ENCODE assay signal across 13 cellular contexts in genomic region chr2:219273887-219274391, GRCh38. TPM values are rescaled to one million over a fixed set of nuclear protein-coding genes. Genes with fewer than 3 reads are reported as not detected.
A peak's percentile ranks its signal among the peaks of the same experiment; 100 is the strongest.
DNase-seq lines count a peak whose midpoint lies in the region; ATAC-seq and TF ChIP-seq lines count a peak whose summit lies in the region.
"Had no signal": no experiment of that assay in that cellular context is flagged by ENCODE, and none has a peak within 500 bp of the region (broad histone marks: within the 10 kb centered on the region; RNA-seq: fewer than 3 reads in every experiment).

No MANE protein-coding gene starts in this region.

- WGBS in gastroesophageal sphincter (ENCODE audit: low coverage in 1 of 2), 2 donors: 40% methylated on average over 3 of the region's 7 CpGs; no CpG with 5 or more reads in 1 of the 2 donors

- no peaks in the 10 kb centered on the region for H3K9me3 Mint-ChIP-seq in activated naive CD8-positive, alpha-beta T cell treated with anti-CD3 and anti-CD28 coated beads, Interleukin-2, amount 50 U/mL, for 24 hours
- H3K9me3 Mint-ChIP-seq: activated naive CD4-positive, alpha-beta T cell treated with anti-CD3 and anti-CD28 coated beads for 36 hours; CD8-positive, alpha-beta T cell had no signal

- H3K9ac ChIP-seq in ES-I3 (ENCODE audit: low read depth, low read length): peak overlapping the region; percentile 7; the same call in 1 of the 2 replicates

- peaks cover 30% of the 10 kb centered on the region for H3K4me1 ChIP-seq in ES-I3 (ENCODE audit: insufficient read depth, low read length)
- peaks cover 4 to 29% (median 14%) of the 10 kb centered on the region in 3 donors for H3K4me1 ChIP-seq in gastroesophageal sphincter
- peaks cover 25 to 27% of the 10 kb centered on the region in 2 donors for H3K4me1 ChIP-seq in gastrocnemius medialis

- H3K27me3 Mint-ChIP-seq in activated naive CD8-positive, alpha-beta T cell treated with anti-CD3 and anti-CD28 coated beads, Interleukin-2, amount 50 U/mL, for 24 hours: no peaks in the 10 kb centered on the region

- no peaks in the 10 kb centered on the region for H3K36me3 ChIP-seq in ES-I3 (ENCODE audit: insufficient read depth, low read length)
- no peaks in the 10 kb centered on the region for H3K36me3 ChIP-seq in gastroesophageal sphincter
- H3K36me3 ChIP-seq in gastrocnemius medialis: no peaks in the 10 kb centered on the region

- intact Hi-C loops in gastrocnemius medialis (cut with DNase I; ENCODE audit: low total_unique reads): loop anchor here (1.0 to 10.0 kb wide), 2 partner anchors 21 to 989 kb away; partner anchors contain the start of genes TUBA4A and TUBA4B

- H3K9me3 ChIP-seq in ES-I3 (ENCODE audit: control insufficient read depth, insufficient read depth, low read length) (no peaks in the 10 kb centered on the region), gastroesophageal sphincter (no peaks in the 10 kb centered on the region), gastrocnemius medialis (no peaks in the 10 kb centered on the region)

- TF ChIP-seq CTCF in gastroesophageal sphincter (IDR thresholded peaks at IDR 0.05) (no peak), gastrocnemius medialis (IDR thresholded peaks at IDR 0.05 in 4 of 5, conservative IDR thresholded peaks at IDR 0.05 in 1 of 5) (no peak)

- DNase-seq in RPMI7951 (ENCODE audit: low read depth) (peak; percentile 84), gastrocnemius medialis (peak in 1 of 2 donors; percentile 52), NCI-H526 (lab: John Stamatoyannopoulos, UW) (no peak)
- no peak for DNase-seq in NK-92 treated with Interleukin-12 subunit alpha and Interleukin-12 subunit beta, amount 100 ng/mL, for 24 hours (lab: John Stamatoyannopoulos, UW)
- no peak for DNase-seq in activated naive CD8-positive, alpha-beta T cell treated with anti-CD3 and anti-CD28 coated beads, Interleukin-2, amount 50 U/mL, for 24 hours
- DNase-seq: activated naive CD4-positive, alpha-beta T cell treated with anti-CD3 and anti-CD28 coated beads for 36 hours; CD8-positive, alpha-beta T cell; effector memory CD4-positive, alpha-beta T cell; MV-4-11 had no signal

- ATAC-seq in gastroesophageal sphincter: no peak
- no peak for ATAC-seq in gastrocnemius medialis
- no peak for ATAC-seq in GM19324 (IDR thresholded peaks at IDR 0.05; ENCODE audit: low FRiP score, unreplicated experiment)
- no peak for ATAC-seq in activated naive CD8-positive, alpha-beta T cell treated with anti-CD3 and anti-CD28 coated beads, Interleukin-2, amount 50 U/mL, for 24 hours
- ATAC-seq: CD8-positive, alpha-beta T cell had no signal

- H3K27me3 ChIP-seq in gastroesophageal sphincter (no peaks in the 10 kb centered on the region), gastrocnemius medialis (no peaks in the 10 kb centered on the region)

- in situ Hi-C loops in gastrocnemius medialis (cut with MboI; ENCODE audit: low sequenced_read_pairs in 4 of 4): loop anchor here in 1 of 4 donors (10.0 kb wide), 1 partner anchor 119 kb away; no protein-coding TSS in a partner anchor

- no peaks in the 10 kb centered on the region for H3K36me3 Mint-ChIP-seq in activated naive CD8-positive, alpha-beta T cell treated with anti-CD3 and anti-CD28 coated beads, Interleukin-2, amount 50 U/mL, for 24 hours (ENCODE audit: low read depth)
- H3K36me3 Mint-ChIP-seq: CD8-positive, alpha-beta T cell had no signal

- H3K27ac Mint-ChIP-seq in activated naive CD8-positive, alpha-beta T cell treated with anti-CD3 and anti-CD28 coated beads, Interleukin-2, amount 50 U/mL, for 24 hours: no peak overlapping the region
- H3K27ac Mint-ChIP-seq: activated naive CD4-positive, alpha-beta T cell treated with anti-CD3 and anti-CD28 coated beads for 36 hours; CD8-positive, alpha-beta T cell had no signal

- H3K27ac ChIP-seq in gastroesophageal sphincter (peak overlapping the region; percentile 41 to 86 (median 82)), gastrocnemius medialis (peak overlapping the region; percentile 71 to 93 (median 82))

- TF ChIP-seq EP300 in gastroesophageal sphincter (IDR thresholded peaks at IDR 0.05): no peak

- H3K4me3 ChIP-seq in gastroesophageal sphincter: no peak overlapping the region
- no peak overlapping the region for H3K4me3 ChIP-seq in gastrocnemius medialis

- no peak overlapping the region for H3K4me3 Mint-ChIP-seq in activated naive CD8-positive, alpha-beta T cell treated with anti-CD3 and anti-CD28 coated beads, Interleukin-2, amount 50 U/mL, for 24 hours
- H3K4me3 Mint-ChIP-seq: activated naive CD4-positive, alpha-beta T cell treated with anti-CD3 and anti-CD28 coated beads for 36 hours; CD8-positive, alpha-beta T cell had no signal

- TF ChIP-seq POLR2A in gastroesophageal sphincter (IDR thresholded peaks at IDR 0.05): no peak
- peak in 1 of 2 donors; percentile 54 for TF ChIP-seq POLR2A in gastrocnemius medialis (IDR thresholded peaks at IDR 0.05)

- peaks cover 36% of the 10 kb centered on the region for H3K4me1 Mint-ChIP-seq in activated naive CD8-positive, alpha-beta T cell treated with anti-CD3 and anti-CD28 coated beads, Interleukin-2, amount 50 U/mL, for 24 hours

RNA-seq across cellular contexts. Expression of gene DNAJB2, which starts 5.2 kb away (rescaled TPM):
- 33.8 and 39.8 TPM in 2 replicates for total RNA-seq in RPMI7951 (2014; rRNA removed; shearing (Covaris generic))
- total RNA-seq in gastroesophageal sphincter (10 to 100 TPM; 45.3 to 76.1 (median 54.9) TPM), gastrocnemius medialis (10 to 100 TPM; 58.6 to 76.5 (median 71.8) TPM)

RNA-seq across cellular contexts. Expression of gene TUBA4A, which starts 20.2 kb away (rescaled TPM):
- total RNA-seq in RPMI7951 (2014; rRNA removed; shearing (Covaris generic)): 31.1 and 42.2 TPM in 2 replicates
- 10 to 100 TPM; 33.2 to 89.3 (median 56.2) TPM for total RNA-seq in gastroesophageal sphincter
- 100 to 1,000 TPM; 351 to 797 (median 386) TPM for total RNA-seq in gastrocnemius medialis

RNA-seq across cellular contexts. Expression of gene TUBA4B, which starts 20.9 kb away (rescaled TPM):
- not detected in 2 replicates for total RNA-seq in RPMI7951 (2014; rRNA removed; shearing (Covaris generic))
- total RNA-seq in gastroesophageal sphincter (not detected), gastrocnemius medialis (not detected)
- total RNA-seq: activated naive CD4-positive, alpha-beta T cell treated with anti-CD3 and anti-CD28 coated beads for 36 hours; CD8-positive, alpha-beta T cell; OCI-LY7 had no signal

RNA-seq across cellular contexts. Expression of gene STK16, which starts 28.7 kb away (rescaled TPM):
- total RNA-seq in RPMI7951 (2014; rRNA removed; shearing (Covaris generic)): 24.0 and 28.5 TPM in 2 replicates
- total RNA-seq in gastroesophageal sphincter (10 to 100 TPM; 10.2 to 14.0 (median 11.6) TPM), gastrocnemius medialis (10 to 100 TPM in 3 of 4 donors, 1 to 10 TPM in 1; 4.4 to 19.3 (median 14.2) TPM)

RNA-seq across cellular contexts. Expression of gene GLB1L, which starts 28.7 kb away (rescaled TPM):
- total RNA-seq in RPMI7951 (2014; rRNA removed; shearing (Covaris generic)): 30.0 and 35.0 TPM in 2 replicates
- total RNA-seq in gastroesophageal sphincter: 1 to 10 TPM; 5.9 to 9.7 (median 6.6) TPM
- 1 to 10 TPM; 1.0 to 3.6 (median 1.3) TPM for total RNA-seq in gastrocnemius medialis
